ENCODE assay signal across 8 cellular contexts in genomic region chr14:77301103-77301502, GRCh38. TPM values are rescaled to one million over a fixed set of nuclear protein-coding genes. Genes with fewer than 3 reads are reported as not detected.
A peak's percentile ranks its signal among the peaks of the same experiment; 100 is the strongest.
DNase-seq lines count a peak whose midpoint lies in the region; ATAC-seq and TF ChIP-seq lines count a peak whose summit lies in the region.

No MANE protein-coding gene starts in this region.

- intact Hi-C loops in IMR-90 (cut with micrococcal nuclease), result loop anchor here (1.0 to 5.0 kb wide), 4 partner anchors 15 to 429 kb away; partner anchors contain the start of gene AHSA1
- intact Hi-C loops in left ventricle myocardium superior (cut with micrococcal nuclease), result no loop called here

- H4K8ac ChIP-seq in IMR-90 (ENCODE audit: low read depth in 2 of 2, low read length in 2 of 2), result no peak overlapping the region

- WGBS in IMR-90 (ENCODE audit: extremely low coverage in 2 of 2, insufficient read length in 1 of 2), 2 experiments, result 12% methylated on average over 5 of the region's 10 CpGs; no CpG with 5 or more reads in 1 of the 2 experiments

- in situ Hi-C loops in IMR-90 (cut with MboI; ENCODE audit: low sequenced_read_pairs), result loop anchor here (25.0 kb wide), 1 partner anchor 414 kb away; no protein-coding TSS in a partner anchor

- no peak overlapping the region for H2BK15ac ChIP-seq in IMR-90 (ENCODE audit: low read depth, low read length)

- H3K27ac ChIP-seq in IMR-90 (ENCODE audit: insufficient read depth, low read length) (no peak overlapping the region), SJSA1 (no peak overlapping the region)

- H2BK20ac ChIP-seq in IMR-90 (ENCODE audit: low read depth, low read length), result no peak overlapping the region

- TF ChIP-seq POLR2A in IMR-90 (IDR thresholded peaks at IDR 0.05; ENCODE audit: low read depth, low read length), result no peak

- POLR2A ChIA-PET in IMR-90 (lab: Charles Lee; ENCODE audit: unreplicated experiment), result no interaction called here

- no peak overlapping the region for H3K4me2 ChIP-seq in IMR-90 (ENCODE audit: low read depth, low read length)

- H2BK120ac ChIP-seq in IMR-90 (ENCODE audit: low read depth, low read length), result peak overlapping the region; percentile 22; the same call in 1 of the 2 replicates

- TF ChIP-seq RAD21 in IMR-90 (IDR thresholded peaks at IDR 0.05; ENCODE audit: low read length), result peak; percentile 86

- H3K4me1 ChIP-seq in IMR-90 (ENCODE audit: control insufficient read depth, insufficient read depth, low read length), result peaks cover 10% of the 10 kb centered on the region
- H3K4me1 ChIP-seq in SJSA1 (replicated peaks), result peaks cover 32% of the 10 kb centered on the region

- H3K27me3 ChIP-seq in IMR-90 (ENCODE audit: control insufficient read depth, insufficient read depth, low read length), result no peaks in the 10 kb centered on the region
- H3K27me3 ChIP-seq in SJSA1 (replicated peaks), result no peaks in the 10 kb centered on the region

- H3K4me3 ChIP-seq in IMR-90 (ENCODE audit: insufficient read depth, low read depth, low read length) (no peak overlapping the region), SJSA1 (no peak overlapping the region)

- peak; percentile 91 for TF ChIP-seq CTCF in IMR-90 (conservative IDR thresholded peaks at IDR 0.05; ENCODE audit: low read depth, low read length)

- peak overlapping the region; percentile 37 for H2AK9ac ChIP-seq in IMR-90 (replicated peaks; ENCODE audit: low read depth, low read length, poor library complexity)

- H3K9me1 ChIP-seq in IMR-90 (ENCODE audit: insufficient read depth, low read length), result peaks cover 15% of the 10 kb centered on the region

- BruUV-seq in IMR-90 (replicated peaks; lab: Mats Ljungman, UMichigan), result no TSS peak

- H2BK5ac ChIP-seq in IMR-90 (ENCODE audit: low read depth, low read length, poor library complexity, severe bottlenecking), result no peak overlapping the region

- no peak overlapping the region for H3K23ac ChIP-seq in IMR-90 (ENCODE audit: low read depth, low read length)

- H3K9ac ChIP-seq in IMR-90 (ENCODE audit: low read depth, low read length), result no peak overlapping the region

- peaks cover 9% of the 10 kb centered on the region for H3K36me3 ChIP-seq in IMR-90 (ENCODE audit: control insufficient read depth, insufficient read depth, low read length)
- peaks cover 3% of the 10 kb centered on the region; the same call in 1 of the 2 replicates for H3K36me3 ChIP-seq in SJSA1

- H4K20me1 ChIP-seq in IMR-90 (ENCODE audit: insufficient read depth, low read length), result peaks cover 9% of the 10 kb centered on the region; the same call in 1 of the 2 replicates

- H3K79me1 ChIP-seq in IMR-90 (ENCODE audit: low read depth in 1 of 2, low read length in 2 of 2), result peaks cover 6 to 15% of the 10 kb centered on the region in 2 experiments

- H3K9me3 ChIP-seq in IMR-90 (ENCODE audit: control insufficient read depth, insufficient read depth, low read length) (no peaks in the 10 kb centered on the region), SJSA1 (replicated peaks) (no peaks in the 10 kb centered on the region)

- peak overlapping the region; percentile 51 for H2AFZ ChIP-seq in IMR-90 (replicated peaks; ENCODE audit: low read length, poor library complexity)

- CTCF ChIA-PET in IMR-90 (lab: Yijun Ruan, JAX), result interaction anchor here (0.8 to 7.0 kb wide), 5 partner anchors 13 to 137 kb away, joined by 3 to 116 read pairs (median 3); no protein-coding TSS in a partner anchor

- H4K5ac ChIP-seq in IMR-90 (ENCODE audit: low read depth, low read length), result no peak overlapping the region

- no peak overlapping the region for H3K56ac ChIP-seq in IMR-90 (ENCODE audit: extremely low read depth, insufficient read depth, low read length)

- peak overlapping the region; percentile 7; the same call in 1 of the 2 replicates for H3K4ac ChIP-seq in IMR-90 (ENCODE audit: low read depth, low read length)

- no peak overlapping the region for H4K91ac ChIP-seq in IMR-90 (ENCODE audit: insufficient read depth, low read depth, low read length)

- ATAC-seq in IMR-90 (ENCODE audit: low read depth) (peak; percentile 81), left ventricle myocardium superior (peak; percentile 82), GM18517 (IDR thresholded peaks at IDR 0.05; ENCODE audit: unreplicated experiment) (no peak), GM18870 (IDR thresholded peaks at IDR 0.05; ENCODE audit: unreplicated experiment) (no peak)

- dilution Hi-C loops in IMR-90 (cut with HindIII; ENCODE audit: low sequenced_read_pairs, unreplicated experiment), result no loop called here

- H3K18ac ChIP-seq in IMR-90 (ENCODE audit: low read depth, low read length), result no peak overlapping the region

- H3K14ac ChIP-seq in IMR-90 (replicated peaks; ENCODE audit: low read depth, low read length), result no peak overlapping the region

- H2AK5ac ChIP-seq in IMR-90 (ENCODE audit: low read depth, low read length), result peak overlapping the region; percentile 76

- peak; percentile 82 for DNase-seq in ELR (ENCODE audit: low read depth)
- peak; percentile 85 for DNase-seq in IMR-90
- DNase-seq in SJSA1 (ENCODE audit: low read depth in 1 of 2, low spot score in 2 of 2), result peak; percentile 68 to 76
- DNase-seq in amygdala (lab: John Stamatoyannopoulos, UW), result peak; percentile 30 to 95 (median 75)
- peak; percentile 77 for DNase-seq in left ventricle myocardium superior
- DNase-seq in putamen (ENCODE audit: low spot score), result peak; percentile 93

TF ChIP-seq in IMR-90, 13 proteins besides CTCF, POLR2A, EP300 and RAD21:
- TF ChIP-seq SMC3 (IDR thresholded peaks at IDR 0.05; ENCODE audit: low read depth, low read length) (peak; percentile 93), USF2 (IDR thresholded peaks at IDR 0.05; ENCODE audit: low read depth, low read length) (no peak)

RNA-seq across cellular contexts. Expression of gene POMT2, which starts 19.6 kb away (rescaled TPM):
- total RNA-seq in IMR-90 (2012; rRNA removed) (5.8 and 6.5 TPM in 2 replicates), left ventricle myocardium superior (17.5 TPM)
- polyA plus RNA-seq in IMR-90 (2012; rRNA removed), result 13.0 and 13.1 TPM in 2 replicates
- 7.4 and 9.6 TPM in 2 replicates for polyA plus RNA-seq in IMR-90 (2012; cell fraction: cytosol; rRNA removed)
- 40.0 and 47.7 TPM in 2 replicates for polyA plus RNA-seq in IMR-90 (2012; cell fraction: nucleus; rRNA removed; ENCODE audit: low replicate concordance)
- total RNA-seq in SJSA1 (2014; rRNA removed; shearing (Covaris generic)), result 7.1 and 7.7 TPM in 2 replicates

RNA-seq across cellular contexts. Expression of gene GSTZ1, which starts 19.7 kb away (rescaled TPM):
- total RNA-seq in IMR-90 (2012; rRNA removed), result 25.0 and 29.0 TPM in 2 replicates
- polyA plus RNA-seq in IMR-90 (2012; rRNA removed), result 19.3 and 19.4 TPM in 2 replicates
- 18.3 and 23.3 TPM in 2 replicates for polyA plus RNA-seq in IMR-90 (2012; cell fraction: cytosol; rRNA removed)
- polyA plus RNA-seq in IMR-90 (2012; cell fraction: nucleus; rRNA removed; ENCODE audit: low replicate concordance), result 16.0 and 20.6 TPM in 2 replicates
- 11.1 and 18.6 TPM in 2 replicates for total RNA-seq in SJSA1 (2014; rRNA removed; shearing (Covaris generic))
- 13.5 TPM for total RNA-seq in left ventricle myocardium superior

RNA-seq across cellular contexts. Expression of gene NGB, which starts 30.1 kb away (rescaled TPM):
- total RNA-seq in IMR-90 (2012; rRNA removed) (not detected in 2 replicates), left ventricle myocardium superior (not detected)
- not detected in 2 replicates for polyA plus RNA-seq in IMR-90 (2012; rRNA removed)
- not detected in 2 replicates for polyA plus RNA-seq in IMR-90 (2012; cell fraction: cytosol; rRNA removed)
- polyA plus RNA-seq in IMR-90 (2012; cell fraction: nucleus; rRNA removed; ENCODE audit: low replicate concordance), result not detected in 2 replicates
- total RNA-seq in SJSA1 (2014; rRNA removed; shearing (Covaris generic)), result not detected in 2 replicates

Comparison
In these comparisons a context has a peak if more than half of its experiments do, and no peak if none do; other contexts are left out.
1. ATAC-seq: peak in IMR-90 (single experiment) and left ventricle myocardium superior (single experiment); none in GM18517 (single experiment) and GM18870 (single experiment).
2. Peak in every context shown above with its lines, with median percentiles within 50 percentile points of each other: DNase-seq.